In genomic region chr2:161273038-161273760, GRCh38 we compare ENCODE assay signal across 8 cellular contexts. TPM values are rescaled to one million over a fixed set of nuclear protein-coding genes. Genes with fewer than 3 reads are reported as not detected.
DNase-seq lines count a peak whose midpoint lies in the region; ATAC-seq and TF ChIP-seq lines count a peak whose summit lies in the region.

No MANE protein-coding gene starts in this region.

- H3K9me3 Mint-ChIP-seq in naive thymus-derived CD4-positive, alpha-beta T cell, result no peaks in the 10 kb centered on the region

- TF ChIP-seq CTCF in KMS-11 (conservative IDR thresholded peaks at IDR 0.05; ENCODE audit: low read depth, low read length), result peak; percentile 81
- TF ChIP-seq CTCF in Peyer's patch (IDR thresholded peaks at IDR 0.05), result peak; percentile 42 to 85 (median 74)

- peak; percentile 19 for DNase-seq in stimulated activated CD4-positive, alpha-beta T cell treated with anti-CD3 and anti-CD28 coated beads, Interleukin-2, amount 100 ng/mL, for 4 hours (ENCODE audit: low read depth)
- no peak for DNase-seq in stimulated activated CD4-positive, alpha-beta T cell treated with anti-CD3 and anti-CD28 coated beads, Interleukin-2, amount 100 ng/mL, for 24 hours
- DNase-seq in Peyer's patch, result no peak
- DNase-seq in dermis blood vessel endothelial cell, result peak; percentile 85
- DNase-seq in naive thymus-derived CD4-positive, alpha-beta T cell, result peak in 7 of 9 donors; percentile 26 to 65 (median 58)
- no peak for DNase-seq in NCI-H187 treated with DMSO at 0.1 percent for 48 hours (lab: John Stamatoyannopoulos, UW)

- H3K4me2 ChIP-seq in KMS-11, result no peak overlapping the region

- TF ChIP-seq POLR2A in Peyer's patch (IDR thresholded peaks at IDR 0.05), result no peak

- no peak overlapping the region for H2AFZ ChIP-seq in KMS-11 (ENCODE audit: low read depth)

- H3K4me1 Mint-ChIP-seq in naive thymus-derived CD4-positive, alpha-beta T cell, result peaks cover 0 to 3% (median 0%) of the 10 kb centered on the region in 7 donors

- no peak overlapping the region for H3K9ac ChIP-seq in KMS-11

- CTCF ChIA-PET in naive thymus-derived CD4-positive, alpha-beta T cell (lab: Charles Lee), result interaction anchor here (0.8 to 5.1 kb wide), 11 partner anchors 9 to 209 kb away, joined by 3 to 79 read pairs (median 3); no protein-coding TSS in a partner anchor

- H3K79me2 ChIP-seq in KMS-11 (ENCODE audit: insufficient read depth, low read depth), result no peaks in the 10 kb centered on the region

- H3K27ac Mint-ChIP-seq in naive thymus-derived CD4-positive, alpha-beta T cell, result no peak overlapping the region

- H4K20me1 ChIP-seq in KMS-11 (ENCODE audit: insufficient read depth), result no peaks in the 10 kb centered on the region

- no peaks in the 10 kb centered on the region for H3K9me3 ChIP-seq in Peyer's patch
- H3K9me3 ChIP-seq in naive thymus-derived CD4-positive, alpha-beta T cell (ENCODE audit: control insufficient read depth in 2 of 3, low read length in 3 of 3), result no peaks in the 10 kb centered on the region

- H3K4me3 Mint-ChIP-seq in naive thymus-derived CD4-positive, alpha-beta T cell, result no peak overlapping the region

- no peak overlapping the region for H3K4me3 ChIP-seq in KMS-11 (IDR thresholded peaks at IDR 0.05; ENCODE audit: insufficient read depth, low read depth, low read length)
- no peak overlapping the region for H3K4me3 ChIP-seq in Peyer's patch
- no peak overlapping the region for H3K4me3 ChIP-seq in naive thymus-derived CD4-positive, alpha-beta T cell (ENCODE audit: low read length)

- H3K36me3 ChIP-seq in KMS-11 (ENCODE audit: insufficient read depth), result no peaks in the 10 kb centered on the region
- no peaks in the 10 kb centered on the region for H3K36me3 ChIP-seq in Peyer's patch
- H3K36me3 ChIP-seq in naive thymus-derived CD4-positive, alpha-beta T cell (ENCODE audit: control insufficient read depth in 2 of 3, insufficient read depth in 3 of 3, low read length in 3 of 3), result no peaks in the 10 kb centered on the region

- no peaks in the 10 kb centered on the region for H3K36me3 Mint-ChIP-seq in naive thymus-derived CD4-positive, alpha-beta T cell

- intact Hi-C loops in naive thymus-derived CD4-positive, alpha-beta T cell (cut with micrococcal nuclease), result loop anchor here (1.0 to 10.0 kb wide), 5 partner anchors 28 to 1018 kb away; no protein-coding TSS in a partner anchor

- H3K27me3 ChIP-seq in KMS-11 (ENCODE audit: insufficient read depth, low read depth) (no peaks in the 10 kb centered on the region), Peyer's patch (no peaks in the 10 kb centered on the region)
- H3K27me3 ChIP-seq in naive thymus-derived CD4-positive, alpha-beta T cell (ENCODE audit: control insufficient read depth in 2 of 2, insufficient read depth in 2 of 2, low read length in 2 of 2), result no peaks in the 10 kb centered on the region

- no peaks in the 10 kb centered on the region for H3K4me1 ChIP-seq in KMS-11 (ENCODE audit: low read depth, poor library complexity, severe bottlenecking)
- H3K4me1 ChIP-seq in Peyer's patch, result no peaks in the 10 kb centered on the region
- no peaks in the 10 kb centered on the region for H3K4me1 ChIP-seq in naive thymus-derived CD4-positive, alpha-beta T cell (ENCODE audit: control insufficient read depth in 2 of 2, insufficient read depth in 2 of 2, low read length in 2 of 2)

- peaks cover 4 to 27% (median 5%) of the 10 kb centered on the region in 5 donors for H3K27me3 Mint-ChIP-seq in naive thymus-derived CD4-positive, alpha-beta T cell

- POLR2A ChIA-PET in naive thymus-derived CD4-positive, alpha-beta T cell (lab: Charles Lee), result no interaction called here

- ATAC-seq in GM21723 (IDR thresholded peaks at IDR 0.05; ENCODE audit: unreplicated experiment), result peak; percentile 85
- ATAC-seq in naive thymus-derived CD4-positive, alpha-beta T cell, result peak; percentile 80

- H3K27ac ChIP-seq in KMS-11 (no peak overlapping the region), Peyer's patch (no peak overlapping the region)
- no peak overlapping the region for H3K27ac ChIP-seq in naive thymus-derived CD4-positive, alpha-beta T cell (ENCODE audit: low read depth, low read length)

RNA-seq across cellular contexts. Expression of gene PSMD14, which starts 35.0 kb away (rescaled TPM):
- total RNA-seq in Peyer's patch (10 to 100 TPM; 22.3 to 35.1 (median 24.6) TPM), dermis blood vessel endothelial cell (82.7 and 113 TPM in 2 replicates)
- 10 to 100 TPM; 13.2 to 69.5 (median 23.2) TPM for total RNA-seq in naive thymus-derived CD4-positive, alpha-beta T cell
- 10 to 100 TPM; 40.7 to 56.1 TPM for polyA plus RNA-seq in naive thymus-derived CD4-positive, alpha-beta T cell

Comparison
In these comparisons a context has a peak if more than half of its experiments do, and no peak if none do; other contexts are left out.
1. DNase-seq: peak in stimulated activated CD4-positive, alpha-beta T cell treated with anti-CD3 and anti-CD28 coated beads, Interleukin-2, amount 100 ng/mL, for 4 hours (single experiment), dermis blood vessel endothelial cell (single experiment) and naive thymus-derived CD4-positive, alpha-beta T cell (7 of 9); none in stimulated activated CD4-positive, alpha-beta T cell treated with anti-CD3 and anti-CD28 coated beads, Interleukin-2, amount 100 ng/mL, for 24 hours (0 of 2), Peyer's patch (0 of 3) and NCI-H187 treated with DMSO at 0.1 percent for 48 hours (single experiment).